Comparison of ENCODE assay signal across 1 cellular context in the genomic region with DNA sequence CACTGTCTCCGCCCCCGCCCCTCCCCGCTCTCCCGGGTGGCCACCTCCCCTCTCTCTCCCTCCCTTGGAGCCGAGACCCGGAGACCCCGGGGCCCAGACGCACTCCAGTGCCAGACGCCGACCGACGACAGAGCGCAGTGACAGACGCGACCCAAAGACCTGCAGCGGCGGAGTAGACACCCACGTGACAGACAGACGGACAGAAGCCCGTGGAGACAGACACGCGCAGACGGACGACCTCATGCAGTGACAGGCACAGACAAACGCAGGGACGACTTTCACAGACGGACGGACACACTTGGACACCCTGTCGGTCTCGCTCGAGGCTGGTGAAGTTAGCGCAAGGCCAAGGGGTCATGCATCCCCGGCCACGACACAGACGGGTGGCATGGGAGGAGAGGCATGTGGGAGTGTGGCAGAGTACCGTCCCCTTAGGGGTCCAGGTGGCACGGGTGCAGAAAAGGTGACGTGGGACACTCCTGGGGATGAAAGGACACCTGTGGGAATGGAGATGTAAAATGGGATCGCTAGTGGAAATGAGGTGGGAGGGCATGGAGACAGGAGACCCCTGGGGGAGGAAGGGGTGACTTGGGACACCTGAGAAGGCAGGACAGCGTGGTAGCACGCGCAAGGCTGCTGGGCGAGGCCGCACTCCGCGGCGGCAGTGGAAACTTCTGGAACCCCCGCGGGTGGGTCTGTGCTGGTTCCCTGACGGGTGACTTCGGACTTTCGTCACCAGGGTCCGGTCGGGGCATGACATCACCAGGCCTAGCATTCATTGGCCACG.
TF ChIP-seq lines count a peak whose summit lies in the region.

No MANE protein-coding gene starts in this region.

TF ChIP-seq in K562, 482 proteins besides CTCF, POLR2A, EP300 and RAD21 (continued from another document and continues in another):
- TF ChIP-seq POLR2AphosphoS2 (IDR thresholded peaks at IDR 0.05; ENCODE audit: low read length) (no peak), TARDBP (IDR thresholded peaks at IDR 0.05) (peak; percentile 67), ZNF75A (CRISPR knock-in tag; IDR thresholded peaks at IDR 0.05) (no peak), NBN (IDR thresholded peaks at IDR 0.05; ENCODE audit: low read depth) (0 out of 2 replicates have a peak, but pooled peaks have one; percentile 23), BCOR (IDR thresholded peaks at IDR 0.05) (peak; percentile 82), NRF1 (conservative IDR thresholded peaks at IDR 0.05 in 1 of 2, IDR thresholded peaks at IDR 0.05 in 1 of 2) (peak in 1 of 2 experiments; percentile 19; a peak in 2 of 4 replicates), ZC3H8 (IDR thresholded peaks at IDR 0.05) (no peak), U2AF2 (optimal IDR thresholded peaks at IDR 0.05; ENCODE audit: low read depth, low read length) (no peak), POLR2AphosphoS5 (IDR thresholded peaks at IDR 0.05; ENCODE audit: control insufficient read depth, insufficient read depth, low read depth, low read length) (peak; percentile 48; the same call in 1 of the 2 replicates), NELFE (IDR thresholded peaks at IDR 0.05; ENCODE audit: insufficient read depth, insufficient read length) (no peak), CTBP1 (IDR thresholded peaks at IDR 0.05; ENCODE audit: borderline replicate concordance) (peak; percentile 36), IFI16 (CRISPR knock-in tag; IDR thresholded peaks at IDR 0.05) (no peak), RFX1 (IDR thresholded peaks at IDR 0.05) (no peak), ZNF717 (CRISPR knock-in tag; IDR thresholded peaks at IDR 0.05) (no peak), NCOR1 (IDR thresholded peaks at IDR 0.05) (peak; percentile 54; the same call in 1 of the 2 replicates), SRSF9 (IDR thresholded peaks at IDR 0.05; ENCODE audit: borderline replicate concordance, low read depth, low read length) (no peak), RFX5 (IDR thresholded peaks at IDR 0.05; ENCODE audit: low read depth, low read length) (no peak), TRIM28 (IDR thresholded peaks at IDR 0.05) (no peak), ZZZ3 (IDR thresholded peaks at IDR 0.05) (no peak), JUN (IDR thresholded peaks at IDR 0.05; ENCODE audit: borderline replicate concordance, low read depth, low read length) (peak; percentile 70), JUN (CRISPR knock-in tag; IDR thresholded peaks at IDR 0.05; ENCODE audit: borderline replicate concordance) (no peak), MBD2 (IDR thresholded peaks at IDR 0.05; ENCODE audit: borderline replicate concordance, low read depth) (no peak), ZNF143 (CRISPR knock-in tag; IDR thresholded peaks at IDR 0.05) (no peak)
- TF ChIP-seq, protein P1, sequence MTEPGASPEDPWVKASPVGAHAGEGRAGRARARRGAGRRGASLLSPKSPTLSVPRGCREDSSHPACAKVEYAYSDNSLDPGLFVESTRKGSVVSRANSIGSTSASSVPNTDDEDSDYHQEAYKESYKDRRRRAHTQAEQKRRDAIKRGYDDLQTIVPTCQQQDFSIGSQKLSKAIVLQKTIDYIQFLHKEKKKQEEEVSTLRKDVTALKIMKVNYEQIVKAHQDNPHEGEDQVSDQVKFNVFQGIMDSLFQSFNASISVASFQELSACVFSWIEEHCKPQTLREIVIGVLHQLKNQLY (CRISPR knock-in tag; conservative IDR thresholded peaks at IDR 0.05): no peak
- TF ChIP-seq, protein P2, sequence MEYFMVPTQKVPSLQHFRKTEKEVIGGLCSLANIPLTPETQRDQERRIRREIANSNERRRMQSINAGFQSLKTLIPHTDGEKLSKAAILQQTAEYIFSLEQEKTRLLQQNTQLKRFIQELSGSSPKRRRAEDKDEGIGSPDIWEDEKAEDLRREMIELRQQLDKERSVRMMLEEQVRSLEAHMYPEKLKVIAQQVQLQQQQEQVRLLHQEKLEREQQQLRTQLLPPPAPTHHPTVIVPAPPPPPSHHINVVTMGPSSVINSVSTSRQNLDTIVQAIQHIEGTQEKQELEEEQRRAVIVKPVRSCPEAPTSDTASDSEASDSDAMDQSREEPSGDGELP (CRISPR knock-in tag; IDR thresholded peaks at IDR 0.05; ENCODE audit: borderline replicate concordance): peak; percentile 33; the same call in 1 of the 2 replicates
- TF ChIP-seq, protein P3, sequence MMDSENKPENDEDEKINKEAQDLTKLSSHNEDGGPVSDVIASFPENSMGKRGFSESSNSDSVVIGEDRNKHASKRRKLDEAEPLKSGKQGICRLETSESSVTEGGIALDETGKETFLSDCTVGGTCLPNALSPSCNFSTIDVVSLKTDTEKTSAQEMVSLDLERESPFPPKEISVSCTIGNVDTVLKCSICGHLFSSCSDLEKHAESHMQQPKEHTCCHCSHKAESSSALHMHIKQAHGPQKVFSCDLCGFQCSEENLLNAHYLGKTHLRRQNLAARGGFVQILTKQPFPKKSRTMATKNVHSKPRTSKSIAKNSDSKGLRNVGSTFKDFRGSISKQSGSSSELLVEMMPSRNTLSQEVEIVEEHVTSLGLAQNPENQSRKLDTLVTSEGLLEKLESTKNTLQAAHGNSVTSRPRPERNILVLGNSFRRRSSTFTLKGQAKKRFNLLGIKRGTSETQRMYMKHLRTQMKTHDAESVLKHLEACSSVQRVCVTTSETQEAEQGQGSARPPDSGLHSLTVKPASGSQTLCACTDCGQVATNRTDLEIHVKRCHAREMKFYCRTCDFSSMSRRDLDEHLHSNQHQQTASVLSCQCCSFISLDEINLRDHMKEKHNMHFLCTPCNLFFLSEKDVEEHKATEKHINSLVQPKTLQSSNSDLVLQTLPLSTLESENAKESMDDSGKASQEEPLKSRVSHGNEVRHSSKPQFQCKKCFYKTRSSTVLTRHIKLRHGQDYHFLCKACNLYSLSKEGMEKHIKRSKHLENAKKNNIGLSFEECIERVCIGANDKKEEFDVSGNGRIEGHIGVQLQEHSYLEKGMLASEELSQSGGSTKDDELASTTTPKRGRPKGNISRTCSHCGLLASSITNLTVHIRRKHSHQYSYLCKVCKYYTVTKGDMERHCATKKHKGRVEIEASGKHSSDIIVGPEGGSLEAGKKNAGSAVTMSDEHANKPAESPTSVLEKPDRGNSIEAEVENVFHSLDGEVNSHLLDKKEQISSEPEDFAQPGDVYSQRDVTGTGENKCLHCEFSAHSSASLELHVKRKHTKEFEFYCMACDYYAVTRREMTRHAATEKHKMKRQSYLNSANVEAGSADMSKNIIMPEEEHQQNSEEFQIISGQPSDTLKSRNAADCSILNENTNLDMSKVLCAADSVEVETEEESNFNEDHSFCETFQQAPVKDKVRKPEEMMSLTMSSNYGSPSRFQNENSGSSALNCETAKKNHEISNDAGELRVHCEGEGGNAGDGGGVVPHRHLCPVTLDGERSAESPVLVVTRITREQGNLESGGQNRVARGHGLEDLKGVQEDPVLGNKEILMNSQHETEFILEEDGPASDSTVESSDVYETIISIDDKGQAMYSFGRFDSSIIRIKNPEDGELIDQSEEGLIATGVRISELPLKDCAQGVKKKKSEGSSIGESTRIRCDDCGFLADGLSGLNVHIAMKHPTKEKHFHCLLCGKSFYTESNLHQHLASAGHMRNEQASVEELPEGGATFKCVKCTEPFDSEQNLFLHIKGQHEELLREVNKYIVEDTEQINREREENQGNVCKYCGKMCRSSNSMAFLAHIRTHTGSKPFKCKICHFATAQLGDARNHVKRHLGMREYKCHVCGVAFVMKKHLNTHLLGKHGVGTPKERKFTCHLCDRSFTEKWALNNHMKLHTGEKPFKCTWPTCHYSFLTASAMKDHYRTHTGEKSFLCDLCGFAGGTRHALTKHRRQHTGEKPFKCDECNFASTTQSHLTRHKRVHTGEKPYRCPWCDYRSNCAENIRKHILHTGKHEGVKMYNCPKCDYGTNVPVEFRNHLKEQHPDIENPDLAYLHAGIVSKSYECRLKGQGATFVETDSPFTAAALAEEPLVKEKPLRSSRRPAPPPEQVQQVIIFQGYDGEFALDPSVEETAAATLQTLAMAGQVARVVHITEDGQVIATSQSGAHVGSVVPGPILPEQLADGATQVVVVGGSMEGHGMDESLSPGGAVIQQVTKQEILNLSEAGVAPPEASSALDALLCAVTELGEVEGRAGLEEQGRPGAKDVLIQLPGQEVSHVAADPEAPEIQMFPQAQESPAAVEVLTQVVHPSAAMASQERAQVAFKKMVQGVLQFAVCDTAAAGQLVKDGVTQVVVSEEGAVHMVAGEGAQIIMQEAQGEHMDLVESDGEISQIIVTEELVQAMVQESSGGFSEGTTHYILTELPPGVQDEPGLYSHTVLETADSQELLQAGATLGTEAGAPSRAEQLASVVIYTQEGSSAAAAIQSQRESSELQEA (IDR thresholded peaks at IDR 0.05; ENCODE audit: low read depth): peak; percentile 52; the same call in 1 of the 2 replicates
- TF ChIP-seq, protein P4, sequence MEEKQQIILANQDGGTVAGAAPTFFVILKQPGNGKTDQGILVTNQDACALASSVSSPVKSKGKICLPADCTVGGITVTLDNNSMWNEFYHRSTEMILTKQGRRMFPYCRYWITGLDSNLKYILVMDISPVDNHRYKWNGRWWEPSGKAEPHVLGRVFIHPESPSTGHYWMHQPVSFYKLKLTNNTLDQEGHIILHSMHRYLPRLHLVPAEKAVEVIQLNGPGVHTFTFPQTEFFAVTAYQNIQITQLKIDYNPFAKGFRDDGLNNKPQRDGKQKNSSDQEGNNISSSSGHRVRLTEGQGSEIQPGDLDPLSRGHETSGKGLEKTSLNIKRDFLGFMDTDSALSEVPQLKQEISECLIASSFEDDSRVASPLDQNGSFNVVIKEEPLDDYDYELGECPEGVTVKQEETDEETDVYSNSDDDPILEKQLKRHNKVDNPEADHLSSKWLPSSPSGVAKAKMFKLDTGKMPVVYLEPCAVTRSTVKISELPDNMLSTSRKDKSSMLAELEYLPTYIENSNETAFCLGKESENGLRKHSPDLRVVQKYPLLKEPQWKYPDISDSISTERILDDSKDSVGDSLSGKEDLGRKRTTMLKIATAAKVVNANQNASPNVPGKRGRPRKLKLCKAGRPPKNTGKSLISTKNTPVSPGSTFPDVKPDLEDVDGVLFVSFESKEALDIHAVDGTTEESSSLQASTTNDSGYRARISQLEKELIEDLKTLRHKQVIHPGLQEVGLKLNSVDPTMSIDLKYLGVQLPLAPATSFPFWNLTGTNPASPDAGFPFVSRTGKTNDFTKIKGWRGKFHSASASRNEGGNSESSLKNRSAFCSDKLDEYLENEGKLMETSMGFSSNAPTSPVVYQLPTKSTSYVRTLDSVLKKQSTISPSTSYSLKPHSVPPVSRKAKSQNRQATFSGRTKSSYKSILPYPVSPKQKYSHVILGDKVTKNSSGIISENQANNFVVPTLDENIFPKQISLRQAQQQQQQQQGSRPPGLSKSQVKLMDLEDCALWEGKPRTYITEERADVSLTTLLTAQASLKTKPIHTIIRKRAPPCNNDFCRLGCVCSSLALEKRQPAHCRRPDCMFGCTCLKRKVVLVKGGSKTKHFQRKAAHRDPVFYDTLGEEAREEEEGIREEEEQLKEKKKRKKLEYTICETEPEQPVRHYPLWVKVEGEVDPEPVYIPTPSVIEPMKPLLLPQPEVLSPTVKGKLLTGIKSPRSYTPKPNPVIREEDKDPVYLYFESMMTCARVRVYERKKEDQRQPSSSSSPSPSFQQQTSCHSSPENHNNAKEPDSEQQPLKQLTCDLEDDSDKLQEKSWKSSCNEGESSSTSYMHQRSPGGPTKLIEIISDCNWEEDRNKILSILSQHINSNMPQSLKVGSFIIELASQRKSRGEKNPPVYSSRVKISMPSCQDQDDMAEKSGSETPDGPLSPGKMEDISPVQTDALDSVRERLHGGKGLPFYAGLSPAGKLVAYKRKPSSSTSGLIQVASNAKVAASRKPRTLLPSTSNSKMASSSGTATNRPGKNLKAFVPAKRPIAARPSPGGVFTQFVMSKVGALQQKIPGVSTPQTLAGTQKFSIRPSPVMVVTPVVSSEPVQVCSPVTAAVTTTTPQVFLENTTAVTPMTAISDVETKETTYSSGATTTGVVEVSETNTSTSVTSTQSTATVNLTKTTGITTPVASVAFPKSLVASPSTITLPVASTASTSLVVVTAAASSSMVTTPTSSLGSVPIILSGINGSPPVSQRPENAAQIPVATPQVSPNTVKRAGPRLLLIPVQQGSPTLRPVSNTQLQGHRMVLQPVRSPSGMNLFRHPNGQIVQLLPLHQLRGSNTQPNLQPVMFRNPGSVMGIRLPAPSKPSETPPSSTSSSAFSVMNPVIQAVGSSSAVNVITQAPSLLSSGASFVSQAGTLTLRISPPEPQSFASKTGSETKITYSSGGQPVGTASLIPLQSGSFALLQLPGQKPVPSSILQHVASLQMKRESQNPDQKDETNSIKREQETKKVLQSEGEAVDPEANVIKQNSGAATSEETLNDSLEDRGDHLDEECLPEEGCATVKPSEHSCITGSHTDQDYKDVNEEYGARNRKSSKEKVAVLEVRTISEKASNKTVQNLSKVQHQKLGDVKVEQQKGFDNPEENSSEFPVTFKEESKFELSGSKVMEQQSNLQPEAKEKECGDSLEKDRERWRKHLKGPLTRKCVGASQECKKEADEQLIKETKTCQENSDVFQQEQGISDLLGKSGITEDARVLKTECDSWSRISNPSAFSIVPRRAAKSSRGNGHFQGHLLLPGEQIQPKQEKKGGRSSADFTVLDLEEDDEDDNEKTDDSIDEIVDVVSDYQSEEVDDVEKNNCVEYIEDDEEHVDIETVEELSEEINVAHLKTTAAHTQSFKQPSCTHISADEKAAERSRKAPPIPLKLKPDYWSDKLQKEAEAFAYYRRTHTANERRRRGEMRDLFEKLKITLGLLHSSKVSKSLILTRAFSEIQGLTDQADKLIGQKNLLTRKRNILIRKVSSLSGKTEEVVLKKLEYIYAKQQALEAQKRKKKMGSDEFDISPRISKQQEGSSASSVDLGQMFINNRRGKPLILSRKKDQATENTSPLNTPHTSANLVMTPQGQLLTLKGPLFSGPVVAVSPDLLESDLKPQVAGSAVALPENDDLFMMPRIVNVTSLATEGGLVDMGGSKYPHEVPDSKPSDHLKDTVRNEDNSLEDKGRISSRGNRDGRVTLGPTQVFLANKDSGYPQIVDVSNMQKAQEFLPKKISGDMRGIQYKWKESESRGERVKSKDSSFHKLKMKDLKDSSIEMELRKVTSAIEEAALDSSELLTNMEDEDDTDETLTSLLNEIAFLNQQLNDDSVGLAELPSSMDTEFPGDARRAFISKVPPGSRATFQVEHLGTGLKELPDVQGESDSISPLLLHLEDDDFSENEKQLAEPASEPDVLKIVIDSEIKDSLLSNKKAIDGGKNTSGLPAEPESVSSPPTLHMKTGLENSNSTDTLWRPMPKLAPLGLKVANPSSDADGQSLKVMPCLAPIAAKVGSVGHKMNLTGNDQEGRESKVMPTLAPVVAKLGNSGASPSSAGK (IDR thresholded peaks at IDR 0.05): peak; percentile 91
- TF ChIP-seq, protein P5, sequence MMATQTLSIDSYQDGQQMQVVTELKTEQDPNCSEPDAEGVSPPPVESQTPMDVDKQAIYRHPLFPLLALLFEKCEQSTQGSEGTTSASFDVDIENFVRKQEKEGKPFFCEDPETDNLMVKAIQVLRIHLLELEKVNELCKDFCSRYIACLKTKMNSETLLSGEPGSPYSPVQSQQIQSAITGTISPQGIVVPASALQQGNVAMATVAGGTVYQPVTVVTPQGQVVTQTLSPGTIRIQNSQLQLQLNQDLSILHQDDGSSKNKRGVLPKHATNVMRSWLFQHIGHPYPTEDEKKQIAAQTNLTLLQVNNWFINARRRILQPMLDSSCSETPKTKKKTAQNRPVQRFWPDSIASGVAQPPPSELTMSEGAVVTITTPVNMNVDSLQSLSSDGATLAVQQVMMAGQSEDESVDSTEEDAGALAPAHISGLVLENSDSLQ (IDR thresholded peaks at IDR 0.05): peak; percentile 79
